In the genomic region with DNA sequence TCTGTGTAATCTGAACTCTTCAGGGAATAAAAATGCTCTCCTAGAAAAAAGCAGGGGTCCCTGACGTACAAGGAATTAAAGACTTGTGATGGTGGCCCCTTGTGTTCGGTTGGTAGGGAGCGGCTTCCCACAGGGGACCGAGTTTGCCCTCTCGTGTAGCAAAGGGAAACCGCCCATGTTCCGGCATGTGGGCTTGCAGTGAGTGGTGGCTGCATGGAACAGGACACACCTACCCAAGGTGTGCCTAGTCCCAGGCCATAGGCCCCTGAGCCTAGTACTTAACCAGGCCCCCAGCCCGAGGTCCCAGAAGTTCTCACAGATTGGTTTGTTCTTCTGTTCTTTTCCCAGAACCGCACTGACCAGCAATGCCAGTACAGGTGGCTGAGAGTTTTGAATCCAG, we compare ENCODE assay signal across 14 cellular contexts. TPM values are rescaled to one million over a fixed set of nuclear protein-coding genes. Genes with fewer than 3 reads are reported as not detected.
DNase-seq lines count a peak whose midpoint lies in the region; ATAC-seq and TF ChIP-seq lines count a peak whose summit lies in the region.
"Had no signal": no experiment of that assay in that cellular context is flagged by ENCODE, and none has a peak within 500 bp of the region (broad histone marks: within the 10 kb centered on the region; RNA-seq: fewer than 3 reads in every experiment).

No MANE protein-coding gene starts in this region.

- H3K27me3 Mint-ChIP-seq in immature natural killer cell (ENCODE audit: low read depth in 3 of 3): peaks cover 0 to 4% (median 0%) of the 10 kb centered on the region in 3 donors

- DNase-seq in GM13976 (ENCODE audit: low spot score): no peak
- no peak for DNase-seq in GM19240 (ENCODE audit: insufficient read length, low spot score)
- DNase-seq in immature natural killer cell: no peak
- no peak for DNase-seq in DMS153 treated with DMSO at 0.1 percent for 48 hours (lab: John Stamatoyannopoulos, UW; ENCODE audit: unreplicated experiment)
- DNase-seq: activated CD4-positive, CD25-positive, alpha-beta regulatory T cell; EL; foreskin fibroblast; SHP77 had no signal

- no peaks in the 10 kb centered on the region for H3K27me3 ChIP-seq in BLaER1
- H3K27me3 ChIP-seq in KMS-11 (ENCODE audit: insufficient read depth, low read depth): no peaks in the 10 kb centered on the region

- peaks cover 77% of the 10 kb centered on the region for H3K36me3 ChIP-seq in BLaER1
- H3K36me3 ChIP-seq in KMS-11 (ENCODE audit: insufficient read depth): peaks cover 21% of the 10 kb centered on the region

- H2AFZ ChIP-seq in KMS-11 (ENCODE audit: low read depth): peak overlapping the region; percentile 25; the same call in 1 of the 2 replicates

- no peak overlapping the region for H3K4me3 Mint-ChIP-seq in immature natural killer cell

- no peaks in the 10 kb centered on the region for H3K9me3 ChIP-seq in BLaER1

- H3K4me1 ChIP-seq in BLaER1: peaks cover 34% of the 10 kb centered on the region
- H3K4me1 ChIP-seq in KMS-11 (ENCODE audit: low read depth, poor library complexity, severe bottlenecking): peaks cover 83% of the 10 kb centered on the region

- peak overlapping the region; percentile 59 for H3K4me3 ChIP-seq in BLaER1
- peak overlapping the region; percentile 7 for H3K4me3 ChIP-seq in KMS-11 (IDR thresholded peaks at IDR 0.05; ENCODE audit: insufficient read depth, low read depth, low read length)
- H3K4me3 ChIP-seq: K562 had no signal

- in situ Hi-C loops in GM13976 (cut with MboI; ENCODE audit: low sequenced_read_pairs, unreplicated experiment): loop anchor here (25.0 kb wide), 1 partner anchor 145 kb away; no protein-coding TSS in a partner anchor

- TF ChIP-seq CTCF in KMS-11 (conservative IDR thresholded peaks at IDR 0.05; ENCODE audit: low read depth, low read length) (no peak), GM13976 (IDR thresholded peaks at IDR 0.05; ENCODE audit: borderline replicate concordance, control extremely low read depth, extremely low read depth, insufficient read depth, missing control alignments) (no peak)

- H3K4me1 Mint-ChIP-seq in immature natural killer cell: no peaks in the 10 kb centered on the region

- no peak overlapping the region for H3K27ac Mint-ChIP-seq in immature natural killer cell

- H3K4me2 ChIP-seq in BLaER1: peak overlapping the region; percentile 89
- H3K4me2 ChIP-seq in KMS-11: peak overlapping the region; percentile 83

- H3K79me2 ChIP-seq in KMS-11 (ENCODE audit: insufficient read depth, low read depth): peaks cover 73% of the 10 kb centered on the region

- H3K9ac ChIP-seq in BLaER1 (peak overlapping the region; percentile 70), KMS-11 (peak overlapping the region; percentile 30; the same call in 1 of the 2 replicates)

- no peaks in the 10 kb centered on the region for H3K9me3 Mint-ChIP-seq in immature natural killer cell

- ATAC-seq in GM19455 (IDR thresholded peaks at IDR 0.05; ENCODE audit: unreplicated experiment) (peak; percentile 51), HG02938 (IDR thresholded peaks at IDR 0.05; ENCODE audit: unreplicated experiment) (peak; percentile 8)
- ATAC-seq: K562, left lobe of liver had no signal

- peaks cover 64% of the 10 kb centered on the region for H4K20me1 ChIP-seq in BLaER1
- H4K20me1 ChIP-seq in KMS-11 (ENCODE audit: insufficient read depth): no peaks in the 10 kb centered on the region

- H3K27ac ChIP-seq in BLaER1: peak overlapping the region; percentile 83
- H3K27ac ChIP-seq in KMS-11: peak overlapping the region; percentile 99

- H3K36me3 Mint-ChIP-seq in immature natural killer cell: no peaks in the 10 kb centered on the region

RNA-seq across cellular contexts. Expression of gene MYBL2, which starts 15.5 kb away (rescaled TPM):
- 1 to 10 TPM in 2 of 3 donors, not detected in 1; 2.0 to 2.3 TPM for polyA plus RNA-seq in immature natural killer cell

RNA-seq across cellular contexts. Expression of gene GTSF1L, which starts 44.4 kb away (rescaled TPM):
- polyA plus RNA-seq in immature natural killer cell: not detected
- polyA plus RNA-seq: K562 had no signal
